In the genomic region with DNA sequence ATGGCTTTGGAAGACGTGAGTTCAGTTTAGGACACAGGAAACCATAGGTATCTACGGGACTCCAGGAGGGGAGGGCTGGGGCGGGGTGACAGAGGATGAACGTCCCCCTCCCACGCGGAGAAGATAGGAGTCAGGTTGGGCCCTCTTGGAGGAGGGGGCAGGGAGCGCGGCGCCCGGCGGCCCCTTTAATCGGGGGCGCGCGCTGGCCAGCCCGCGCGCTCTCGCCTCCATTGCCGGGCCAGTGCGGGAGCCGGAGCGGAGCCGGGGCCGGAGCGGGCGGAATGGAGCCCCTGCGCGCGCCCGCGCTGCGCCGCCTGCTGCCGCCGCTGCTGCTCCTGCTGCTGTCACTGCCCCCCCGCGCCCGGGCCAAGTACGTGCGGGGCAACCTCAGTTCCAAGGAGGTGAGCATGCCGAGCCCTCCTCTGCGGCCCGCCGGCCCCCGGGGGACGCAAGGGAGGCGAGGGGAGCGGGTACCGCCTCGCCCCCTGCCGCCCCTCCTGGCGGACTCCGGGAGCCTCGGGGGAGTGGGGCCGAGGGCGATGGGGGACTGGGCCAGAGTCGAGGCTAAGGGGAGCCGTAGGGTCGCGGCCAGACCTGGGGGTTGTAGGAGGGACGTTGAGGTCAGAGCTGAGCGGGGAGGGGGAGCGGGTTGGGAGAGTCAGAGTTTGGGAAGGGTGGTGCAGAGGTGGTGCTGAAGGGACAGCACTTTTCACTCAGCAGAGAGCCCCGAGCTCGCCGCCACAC, we compare ENCODE assay signal across 8 cellular contexts. TPM values are rescaled to one million over a fixed set of nuclear protein-coding genes. Genes with fewer than 3 reads are reported as not detected.
DNase-seq lines count a peak whose midpoint lies in the region; ATAC-seq and TF ChIP-seq lines count a peak whose summit lies in the region.

TMEM145 (plus strand) TSS at position 214 of the 744 bp plus-strand sequence; CDS start at position 282, 68 bp downstream.

- H3K36me3 Mint-ChIP-seq in activated T-cell treated with anti-CD3 and anti-CD28 coated beads, Interleukin-2, amount 50 U/mL, for 4 hours (ENCODE audit: insufficient read depth): no peaks in the 10 kb centered on the region
- H3K36me3 Mint-ChIP-seq in naive thymus-derived CD4-positive, alpha-beta T cell: no peaks in the 10 kb centered on the region

- H3K4me1 Mint-ChIP-seq in activated T-cell treated with anti-CD3 and anti-CD28 coated beads, Interleukin-2, amount 50 U/mL, for 4 hours (ENCODE audit: low read depth): peaks cover 16% of the 10 kb centered on the region
- peaks cover 6 to 32% (median 17%) of the 10 kb centered on the region in 7 donors for H3K4me1 Mint-ChIP-seq in naive thymus-derived CD4-positive, alpha-beta T cell

- no peaks in the 10 kb centered on the region for H3K27me3 ChIP-seq in A673 (replicated peaks; ENCODE audit: insufficient read depth, low read depth, low read length, poor library complexity)
- H3K27me3 ChIP-seq in naive thymus-derived CD4-positive, alpha-beta T cell (ENCODE audit: control insufficient read depth in 2 of 2, insufficient read depth in 2 of 2, low read length in 2 of 2): peaks cover 11 to 17% of the 10 kb centered on the region in 2 donors
- H3K27me3 ChIP-seq in vagina: no peaks in the 10 kb centered on the region

- no peak within 1 kb of the TSS for H3K27ac Mint-ChIP-seq in naive thymus-derived CD4-positive, alpha-beta T cell

- TF ChIP-seq CTCF in A673 (conservative IDR thresholded peaks at IDR 0.05; ENCODE audit: low read depth, low read length): peak; percentile 34; the same call in 1 of the 2 replicates
- TF ChIP-seq CTCF in GM12864 (IDR thresholded peaks at IDR 0.05; ENCODE audit: low read depth, low read length, missing control alignments): peak; percentile 2
- no peak for TF ChIP-seq CTCF in fibroblast of mammary gland (conservative IDR thresholded peaks at IDR 0.05; ENCODE audit: control insufficient read depth, insufficient read depth, low read depth, low read length)
- TF ChIP-seq CTCF in vagina (IDR thresholded peaks at IDR 0.05): no peak

- CTCF ChIA-PET in A673 (lab: Charles Lee): no interaction called here
- CTCF ChIA-PET in naive thymus-derived CD4-positive, alpha-beta T cell (lab: Charles Lee): no interaction called here

- peak within 1 kb of the TSS; percentile 60 for H3K4me3 Mint-ChIP-seq in activated T-cell treated with anti-CD3 and anti-CD28 coated beads, Interleukin-2, amount 50 U/mL, for 4 hours
- peak within 1 kb of the TSS; percentile 42 to 80 (median 70) for H3K4me3 Mint-ChIP-seq in naive thymus-derived CD4-positive, alpha-beta T cell

- no peaks in the 10 kb centered on the region for H3K4me1 ChIP-seq in A673 (ENCODE audit: insufficient read depth, low read length, poor library complexity, severe bottlenecking)
- H3K4me1 ChIP-seq in naive thymus-derived CD4-positive, alpha-beta T cell (ENCODE audit: control insufficient read depth in 2 of 2, insufficient read depth in 2 of 2, low read length in 2 of 2): no peaks in the 10 kb centered on the region
- H3K4me1 ChIP-seq in vagina: peaks cover 12% of the 10 kb centered on the region

- ATAC-seq in activated T-cell treated with anti-CD3 and anti-CD28 coated beads, Interleukin-2, amount 50 U/mL, for 4 hours: peak; percentile 74 to 78
- ATAC-seq in naive thymus-derived CD4-positive, alpha-beta T cell: peak; percentile 77
- ATAC-seq in HG02840 (IDR thresholded peaks at IDR 0.05; ENCODE audit: low FRiP score, unreplicated experiment): no peak

- no peaks in the 10 kb centered on the region for H3K9me3 ChIP-seq in A673 (ENCODE audit: low read depth, low read length, poor library complexity, severe bottlenecking)
- H3K9me3 ChIP-seq in naive thymus-derived CD4-positive, alpha-beta T cell (ENCODE audit: control insufficient read depth in 2 of 3, low read length in 3 of 3): no peaks in the 10 kb centered on the region
- H3K9me3 ChIP-seq in vagina: no peaks in the 10 kb centered on the region

- DNase-seq in A673 (ENCODE audit: low spot score): peak; percentile 68
- no peak for DNase-seq in GM12864 (ENCODE audit: low read depth)
- DNase-seq in NCI-H2171 (lab: John Stamatoyannopoulos, UW): peak; percentile 67
- no peak for DNase-seq in activated T-cell treated with anti-CD3 and anti-CD28 coated beads, Interleukin-2, amount 50 U/mL, for 4 hours
- peak; percentile 30 for DNase-seq in fibroblast of mammary gland (ENCODE audit: low read depth)
- DNase-seq in naive thymus-derived CD4-positive, alpha-beta T cell: peak in 7 of 9 donors; percentile 14 to 62 (median 31)
- no peak for DNase-seq in vagina (ENCODE audit: extremely low spot score in 2 of 2)

- intact Hi-C loops in A673 (cut with micrococcal nuclease; ENCODE audit: unreplicated experiment): no loop called here
- intact Hi-C loops in naive thymus-derived CD4-positive, alpha-beta T cell (cut with micrococcal nuclease): loop anchor here in 1 of 2 donors (1.0 kb wide), 1 partner anchor 12 kb away; the partner anchor contains the start of gene MEGF8
- intact Hi-C loops in vagina (cut with DNase I): no loop called here

- BruUV-seq in A673 (replicated peaks; lab: Mats Ljungman, UMichigan): no TSS peak

- peaks cover 42% of the 10 kb centered on the region for H3K27me3 Mint-ChIP-seq in activated T-cell treated with anti-CD3 and anti-CD28 coated beads, Interleukin-2, amount 50 U/mL, for 4 hours (ENCODE audit: low read depth)
- H3K27me3 Mint-ChIP-seq in naive thymus-derived CD4-positive, alpha-beta T cell: peaks cover 26 to 49% (median 38%) of the 10 kb centered on the region in 5 donors

- no peaks in the 10 kb centered on the region for H3K9me3 Mint-ChIP-seq in activated T-cell treated with anti-CD3 and anti-CD28 coated beads, Interleukin-2, amount 50 U/mL, for 4 hours
- peaks cover 0 to 5% (median 0%) of the 10 kb centered on the region in 11 donors for H3K9me3 Mint-ChIP-seq in naive thymus-derived CD4-positive, alpha-beta T cell

- TF ChIP-seq POLR2A in vagina (IDR thresholded peaks at IDR 0.05): no peak

- POLR2A ChIA-PET in A673 (lab: Charles Lee; ENCODE audit: low non-redundant PET): no interaction called here
- POLR2A ChIA-PET in naive thymus-derived CD4-positive, alpha-beta T cell (lab: Charles Lee): no interaction called here

- no peaks in the 10 kb centered on the region for H3K36me3 ChIP-seq in A673 (ENCODE audit: insufficient read depth, low read length, poor library complexity, severe bottlenecking)
- H3K36me3 ChIP-seq in naive thymus-derived CD4-positive, alpha-beta T cell (ENCODE audit: control insufficient read depth in 2 of 3, insufficient read depth in 3 of 3, low read length in 3 of 3): no peaks in the 10 kb centered on the region
- H3K36me3 ChIP-seq in vagina: no peaks in the 10 kb centered on the region

- H3K4me3 ChIP-seq in A673 (ENCODE audit: low read depth, low read length, poor library complexity, severe bottlenecking): peak within 1 kb of the TSS; percentile 66
- peak within 1 kb of the TSS; percentile 16; the same call in 1 of the 2 replicates for H3K4me3 ChIP-seq in GM12864 (ENCODE audit: low read depth, low read length)
- peak within 1 kb of the TSS; percentile 2 for H3K4me3 ChIP-seq in fibroblast of mammary gland (ENCODE audit: control insufficient read depth, low read depth, low read length)
- H3K4me3 ChIP-seq in naive thymus-derived CD4-positive, alpha-beta T cell (ENCODE audit: low read length): no peak within 1 kb of the TSS
- peak within 1 kb of the TSS; percentile 28 to 35 for H3K4me3 ChIP-seq in vagina

- H3K27ac ChIP-seq in A673 (ENCODE audit: low read depth, low read length, poor library complexity, severe bottlenecking) (no peak within 1 kb of the TSS), vagina (no peak within 1 kb of the TSS)
- H3K27ac ChIP-seq in naive thymus-derived CD4-positive, alpha-beta T cell (ENCODE audit: low read depth, low read length): no peak within 1 kb of the TSS

RNA-seq across cellular contexts. Expression of gene TMEM145, which starts in this region (rescaled TPM):
- total RNA-seq in A673 (2021) (4.9 and 5.7 TPM in 2 replicates), vagina (not detected)
- not detected for total RNA-seq in activated T-cell treated with anti-CD3 and anti-CD28 coated beads, Interleukin-2, amount 50 U/mL, for 4 hours
- not detected for total RNA-seq in naive thymus-derived CD4-positive, alpha-beta T cell
- not detected for polyA plus RNA-seq in naive thymus-derived CD4-positive, alpha-beta T cell

Comparison
In these comparisons a context has a peak if more than half of its experiments do, and no peak if none do; other contexts are left out.
1. Peak in ATAC-seq in activated T-cell treated with anti-CD3 and anti-CD28 coated beads, Interleukin-2, amount 50 U/mL, for 4 hours; RNA of the gene not detected or under 1 TPM.
2. Peak in DNase-seq and ATAC-seq in naive thymus-derived CD4-positive, alpha-beta T cell; RNA of the gene not detected or under 1 TPM.
3. DNase-seq: peak in A673 (single experiment), NCI-H2171 (single experiment) and fibroblast of mammary gland (single experiment); none in GM12864 (single experiment), activated T-cell treated with anti-CD3 and anti-CD28 coated beads, Interleukin-2, amount 50 U/mL, for 4 hours (single experiment) and vagina (0 of 2).
4. CTCF ChIP-seq: peak in A673 (single experiment) and GM12864 (single experiment); none in fibroblast of mammary gland (single experiment) and vagina (0 of 3).